In the genomic region with DNA sequence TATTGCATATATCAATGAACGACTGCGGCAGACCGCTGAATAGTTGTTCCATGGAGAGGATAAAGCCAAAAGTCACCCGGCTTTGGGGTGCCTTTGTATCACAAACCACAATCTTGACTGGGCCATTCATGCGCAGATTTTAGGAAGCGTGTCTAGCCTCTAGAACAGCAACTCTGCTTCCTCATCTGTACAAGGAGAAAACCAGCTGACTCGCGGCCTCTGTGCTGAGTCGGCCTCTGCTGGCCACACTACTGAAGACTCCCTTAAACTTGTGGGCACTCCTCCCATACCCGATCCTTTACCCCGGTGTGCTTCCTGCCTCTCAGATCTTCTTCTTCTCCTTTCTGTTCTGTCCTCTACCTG, we compare ENCODE assay signal across 8 cellular contexts. TPM values are rescaled to one million over a fixed set of nuclear protein-coding genes. Genes with fewer than 3 reads are reported as not detected.
DNase-seq lines count a peak whose midpoint lies in the region; ATAC-seq and TF ChIP-seq lines count a peak whose summit lies in the region.

No MANE protein-coding gene starts in this region.

- H3K27ac ChIP-seq in WERI-Rb-1 = no peak overlapping the region

- peak; percentile 71 for ATAC-seq in GM21423 (IDR thresholded peaks at IDR 0.05; ENCODE audit: unreplicated experiment)
- ATAC-seq in omental fat pad (ENCODE audit: low FRiP score) = peak; percentile 86

- no peaks in the 10 kb centered on the region for H3K36me3 ChIP-seq in WERI-Rb-1

- no peak overlapping the region for H3K4me3 ChIP-seq in WERI-Rb-1 (ENCODE audit: low read depth, low read length)

- no peaks in the 10 kb centered on the region for H3K9me3 ChIP-seq in WERI-Rb-1 (ENCODE audit: severe bottlenecking)

- no peak for TF ChIP-seq CTCF in omental fat pad (IDR thresholded peaks at IDR 0.05)
- no peak for TF ChIP-seq CTCF in WERI-Rb-1 (IDR thresholded peaks at IDR 0.05; ENCODE audit: low read depth, low read length)

- peaks cover 29% of the 10 kb centered on the region for H3K27me3 ChIP-seq in WERI-Rb-1 (ENCODE audit: insufficient read depth, low read depth, severe bottlenecking)

- peak; percentile 48 for DNase-seq in DMS114 treated with DMSO at 0.1 percent for 48 hours (lab: John Stamatoyannopoulos, UW; ENCODE audit: unreplicated experiment)
- peak; percentile 85 to 89 for DNase-seq in Kasumi-1 (lab: John Stamatoyannopoulos, UW)
- peak; percentile 46 to 58 for DNase-seq in activated T-cell treated with anti-CD3 and anti-CD28 coated beads, Interleukin-2, amount 50 U/mL, for 48 hours
- peak; percentile 65 for DNase-seq in germinal center (ENCODE audit: low spot score)
- DNase-seq in omental fat pad (ENCODE audit: low spot score) = no peak
- DNase-seq in NCI-H1048 (lab: John Stamatoyannopoulos, UW) = no peak
- no peak for DNase-seq in WERI-Rb-1

RNA-seq across cellular contexts. Expression of gene DLEC1, which starts 0.9 kb away (rescaled TPM):
- 1 to 10 TPM in 3 of 4 donors, under 1 TPM in 1; 0.47 to 5.5 (median 1.4) TPM for total RNA-seq in omental fat pad

RNA-seq across cellular contexts. Expression of gene PLCD1, which starts 10.4 kb away (rescaled TPM):
- total RNA-seq in omental fat pad = 10 to 100 TPM; 12.5 to 24.4 (median 19.0) TPM

RNA-seq across cellular contexts. Expression of gene VILL, which starts 49.3 kb away (rescaled TPM):
- total RNA-seq in omental fat pad = 10 to 100 TPM in 1 of 4 donors, 1 to 10 TPM in 3; 4.4 to 15.0 (median 5.6) TPM

Comparison
In these comparisons a context has a peak if more than half of its experiments do, and no peak if none do; other contexts are left out.
1. DNase-seq: peak in DMS114 treated with DMSO at 0.1 percent for 48 hours (single experiment), Kasumi-1 (2 of 2), activated T-cell treated with anti-CD3 and anti-CD28 coated beads, Interleukin-2, amount 50 U/mL, for 48 hours (2 of 2) and germinal center (single experiment); none in omental fat pad (single experiment), NCI-H1048 (single experiment) and WERI-Rb-1 (single experiment).